Comparison of ENCODE assay signal across 1 cellular context in the genomic region with DNA sequence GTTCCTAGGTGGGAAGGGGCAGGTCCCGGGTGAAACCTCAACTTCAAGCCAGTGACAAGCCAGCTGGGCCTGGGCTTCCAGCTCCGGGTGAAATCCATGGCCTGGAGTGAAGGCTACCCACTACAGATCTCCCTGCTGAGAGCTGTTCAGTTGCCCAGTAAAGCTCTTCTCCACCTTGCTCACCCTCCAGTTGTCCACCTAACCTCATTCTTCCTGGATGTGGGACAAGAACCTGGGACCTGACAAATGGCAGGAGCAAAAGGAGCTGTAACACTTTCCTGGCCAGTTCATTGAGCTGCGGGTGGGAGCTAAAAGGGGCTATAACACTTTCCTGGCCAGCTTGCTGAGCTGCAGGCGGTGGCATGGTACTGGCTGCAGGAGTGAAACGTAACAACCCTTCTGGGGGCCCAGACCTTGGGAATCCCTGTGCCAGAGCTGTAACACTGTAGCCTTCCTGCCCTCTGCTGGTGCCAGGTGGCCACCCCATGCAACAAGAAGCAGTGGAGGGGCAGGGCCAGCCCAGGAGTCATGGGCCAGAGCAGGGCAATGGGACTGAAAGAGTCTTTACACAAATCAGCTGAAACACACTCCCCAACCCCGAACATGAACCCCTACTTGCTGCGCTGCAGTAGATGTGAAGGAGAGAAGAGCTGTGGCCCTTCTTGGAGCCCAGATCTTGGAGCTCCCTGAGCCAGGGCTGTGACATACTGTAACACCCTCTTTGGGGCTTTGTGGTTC.
TF ChIP-seq lines count a peak whose summit lies in the region.

No MANE protein-coding gene starts in this region.

TF ChIP-seq in HepG2, 621 proteins besides CTCF, POLR2A, EP300 and RAD21 (continued from another document):
- TF ChIP-seq IKZF5 (CRISPR knock-in tag; IDR thresholded peaks at IDR 0.05) (0 out of 2 replicates have a peak, but pooled peaks have one; percentile 40), ZBTB21 (CRISPR knock-in tag; IDR thresholded peaks at IDR 0.05) (no peak), GTF3A (CRISPR knock-in tag; conservative IDR thresholded peaks at IDR 0.05) (no peak), GMEB2 (CRISPR knock-in tag; IDR thresholded peaks at IDR 0.05; ENCODE audit: low read depth) (no peak), NCOA1 (CRISPR knock-in tag; IDR thresholded peaks at IDR 0.05) (no peak; the same call in 1 of the 2 replicates), REL (CRISPR knock-in tag; conservative IDR thresholded peaks at IDR 0.05) (no peak; the same call in 1 of the 2 replicates), FOXJ3 (CRISPR knock-in tag; IDR thresholded peaks at IDR 0.05; ENCODE audit: borderline replicate concordance) (no peak), ZNF501 (CRISPR knock-in tag; IDR thresholded peaks at IDR 0.05) (peak; percentile 26; the same call in 1 of the 2 replicates), E2F5 (CRISPR knock-in tag; conservative IDR thresholded peaks at IDR 0.05) (no peak), NFE2 (CRISPR knock-in tag; IDR thresholded peaks at IDR 0.05) (no peak), JUN (CRISPR knock-in tag; IDR thresholded peaks at IDR 0.05) (no peak), ARNTL (CRISPR knock-in tag; IDR thresholded peaks at IDR 0.05) (no peak), GZF1 (CRISPR knock-in tag; IDR thresholded peaks at IDR 0.05) (no peak), MIER3 (CRISPR knock-in tag; IDR thresholded peaks at IDR 0.05; ENCODE audit: borderline replicate concordance) (no peak), NR2F6 (IDR thresholded peaks at IDR 0.05) (no peak), NR2F6 (CRISPR knock-in tag; IDR thresholded peaks at IDR 0.05) (no peak), ASH2L (IDR thresholded peaks at IDR 0.05; ENCODE audit: insufficient read length, low read depth, low read length) (peak; percentile 24), ZSCAN21 (CRISPR knock-in tag; IDR thresholded peaks at IDR 0.05; ENCODE audit: borderline replicate concordance) (0 out of 2 replicates have a peak, but pooled peaks have one; percentile 20), ZNF124 (CRISPR knock-in tag; IDR thresholded peaks at IDR 0.05) (no peak), MTA3 (CRISPR knock-in tag; IDR thresholded peaks at IDR 0.05) (no peak), BCL6 (CRISPR knock-in tag; IDR thresholded peaks at IDR 0.05) (no peak), KDM2A (CRISPR knock-in tag; IDR thresholded peaks at IDR 0.05; ENCODE audit: borderline replicate concordance, low read depth) (0 out of 2 replicates have a peak, but pooled peaks have one; percentile 24), ZNF260 (CRISPR knock-in tag; IDR thresholded peaks at IDR 0.05; ENCODE audit: borderline replicate concordance, low read depth) (no peak), KLF13 (CRISPR knock-in tag; IDR thresholded peaks at IDR 0.05) (no peak), ZNF451 (CRISPR knock-in tag; IDR thresholded peaks at IDR 0.05) (0 out of 2 replicates have a peak, but pooled peaks have one; percentile 19), RFXAP (CRISPR knock-in tag; IDR thresholded peaks at IDR 0.05; ENCODE audit: borderline replicate concordance) (peak; percentile 29; the same call in 1 of the 2 replicates), ZNF781 (CRISPR knock-in tag; IDR thresholded peaks at IDR 0.05; ENCODE audit: borderline replicate concordance, not compliant biosample characterization) (no peak), ARNT (IDR thresholded peaks at IDR 0.05) (no peak), ZFP91 (CRISPR knock-in tag; IDR thresholded peaks at IDR 0.05; ENCODE audit: borderline replicate concordance) (peak; percentile 90; the same call in 1 of the 2 replicates)
- TF ChIP-seq, protein P1, sequence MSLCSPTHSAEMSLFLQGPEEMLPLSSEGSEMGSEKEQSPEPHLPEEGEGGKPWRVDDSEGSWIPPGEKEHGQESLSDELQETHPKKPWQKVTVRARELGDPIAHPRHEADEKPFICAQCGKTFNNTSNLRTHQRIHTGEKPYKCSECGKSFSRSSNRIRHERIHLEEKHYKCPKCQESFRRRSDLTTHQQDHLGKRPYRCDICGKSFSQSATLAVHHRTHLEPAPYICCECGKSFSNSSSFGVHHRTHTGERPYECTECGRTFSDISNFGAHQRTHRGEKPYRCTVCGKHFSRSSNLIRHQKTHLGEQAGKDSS (CRISPR knock-in tag; IDR thresholded peaks at IDR 0.05; ENCODE audit: borderline replicate concordance, low read depth) = 0 out of 2 replicates have a peak, but pooled peaks have one; percentile 17
- TF ChIP-seq, protein P2, sequence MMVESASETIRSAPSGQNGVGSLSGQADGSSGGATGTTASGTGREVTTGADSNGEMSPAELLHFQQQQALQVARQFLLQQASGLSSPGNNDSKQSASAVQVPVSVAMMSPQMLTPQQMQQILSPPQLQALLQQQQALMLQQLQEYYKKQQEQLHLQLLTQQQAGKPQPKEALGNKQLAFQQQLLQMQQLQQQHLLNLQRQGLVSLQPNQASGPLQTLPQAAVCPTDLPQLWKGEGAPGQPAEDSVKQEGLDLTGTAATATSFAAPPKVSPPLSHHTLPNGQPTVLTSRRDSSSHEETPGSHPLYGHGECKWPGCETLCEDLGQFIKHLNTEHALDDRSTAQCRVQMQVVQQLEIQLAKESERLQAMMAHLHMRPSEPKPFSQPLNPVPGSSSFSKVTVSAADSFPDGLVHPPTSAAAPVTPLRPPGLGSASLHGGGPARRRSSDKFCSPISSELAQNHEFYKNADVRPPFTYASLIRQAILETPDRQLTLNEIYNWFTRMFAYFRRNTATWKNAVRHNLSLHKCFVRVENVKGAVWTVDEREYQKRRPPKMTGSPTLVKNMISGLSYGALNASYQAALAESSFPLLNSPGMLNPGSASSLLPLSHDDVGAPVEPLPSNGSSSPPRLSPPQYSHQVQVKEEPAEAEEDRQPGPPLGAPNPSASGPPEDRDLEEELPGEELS (CRISPR knock-in tag; IDR thresholded peaks at IDR 0.05) = no peak
- TF ChIP-seq, protein P3, sequence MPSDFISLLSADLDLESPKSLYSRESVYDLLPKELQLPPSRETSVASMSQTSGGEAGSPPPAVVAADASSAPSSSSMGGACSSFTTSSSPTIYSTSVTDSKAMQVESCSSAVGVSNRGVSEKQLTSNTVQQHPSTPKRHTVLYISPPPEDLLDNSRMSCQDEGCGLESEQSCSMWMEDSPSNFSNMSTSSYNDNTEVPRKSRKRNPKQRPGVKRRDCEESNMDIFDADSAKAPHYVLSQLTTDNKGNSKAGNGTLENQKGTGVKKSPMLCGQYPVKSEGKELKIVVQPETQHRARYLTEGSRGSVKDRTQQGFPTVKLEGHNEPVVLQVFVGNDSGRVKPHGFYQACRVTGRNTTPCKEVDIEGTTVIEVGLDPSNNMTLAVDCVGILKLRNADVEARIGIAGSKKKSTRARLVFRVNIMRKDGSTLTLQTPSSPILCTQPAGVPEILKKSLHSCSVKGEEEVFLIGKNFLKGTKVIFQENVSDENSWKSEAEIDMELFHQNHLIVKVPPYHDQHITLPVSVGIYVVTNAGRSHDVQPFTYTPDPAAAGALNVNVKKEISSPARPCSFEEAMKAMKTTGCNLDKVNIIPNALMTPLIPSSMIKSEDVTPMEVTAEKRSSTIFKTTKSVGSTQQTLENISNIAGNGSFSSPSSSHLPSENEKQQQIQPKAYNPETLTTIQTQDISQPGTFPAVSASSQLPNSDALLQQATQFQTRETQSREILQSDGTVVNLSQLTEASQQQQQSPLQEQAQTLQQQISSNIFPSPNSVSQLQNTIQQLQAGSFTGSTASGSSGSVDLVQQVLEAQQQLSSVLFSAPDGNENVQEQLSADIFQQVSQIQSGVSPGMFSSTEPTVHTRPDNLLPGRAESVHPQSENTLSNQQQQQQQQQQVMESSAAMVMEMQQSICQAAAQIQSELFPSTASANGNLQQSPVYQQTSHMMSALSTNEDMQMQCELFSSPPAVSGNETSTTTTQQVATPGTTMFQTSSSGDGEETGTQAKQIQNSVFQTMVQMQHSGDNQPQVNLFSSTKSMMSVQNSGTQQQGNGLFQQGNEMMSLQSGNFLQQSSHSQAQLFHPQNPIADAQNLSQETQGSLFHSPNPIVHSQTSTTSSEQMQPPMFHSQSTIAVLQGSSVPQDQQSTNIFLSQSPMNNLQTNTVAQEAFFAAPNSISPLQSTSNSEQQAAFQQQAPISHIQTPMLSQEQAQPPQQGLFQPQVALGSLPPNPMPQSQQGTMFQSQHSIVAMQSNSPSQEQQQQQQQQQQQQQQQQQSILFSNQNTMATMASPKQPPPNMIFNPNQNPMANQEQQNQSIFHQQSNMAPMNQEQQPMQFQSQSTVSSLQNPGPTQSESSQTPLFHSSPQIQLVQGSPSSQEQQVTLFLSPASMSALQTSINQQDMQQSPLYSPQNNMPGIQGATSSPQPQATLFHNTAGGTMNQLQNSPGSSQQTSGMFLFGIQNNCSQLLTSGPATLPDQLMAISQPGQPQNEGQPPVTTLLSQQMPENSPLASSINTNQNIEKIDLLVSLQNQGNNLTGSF (CRISPR knock-in tag; IDR thresholded peaks at IDR 0.05) = peak; percentile 66; the same call in 1 of the 2 replicates
- TF ChIP-seq, protein P4, sequence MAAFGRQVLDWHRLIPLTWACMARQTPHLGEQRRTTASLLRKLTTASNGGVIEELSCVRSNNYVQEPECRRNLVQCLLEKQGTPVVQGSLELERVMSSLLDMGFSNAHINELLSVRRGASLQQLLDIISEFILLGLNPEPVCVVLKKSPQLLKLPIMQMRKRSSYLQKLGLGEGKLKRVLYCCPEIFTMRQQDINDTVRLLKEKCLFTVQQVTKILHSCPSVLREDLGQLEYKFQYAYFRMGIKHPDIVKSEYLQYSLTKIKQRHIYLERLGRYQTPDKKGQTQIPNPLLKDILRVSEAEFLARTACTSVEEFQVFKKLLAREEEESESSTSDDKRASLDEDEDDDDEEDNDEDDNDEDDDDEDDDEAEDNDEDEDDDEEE (CRISPR knock-in tag; IDR thresholded peaks at IDR 0.05) = peak; percentile 20; the same call in 1 of the 2 replicates
